10 cellular contexts compared by ENCODE assay signal in genomic region chr13:45361596-45362206, GRCh38. TPM values are rescaled to one million over a fixed set of nuclear protein-coding genes. Genes with fewer than 3 reads are reported as not detected.
DNase-seq lines count a peak whose midpoint lies in the region; ATAC-seq and TF ChIP-seq lines count a peak whose summit lies in the region.
"Had no signal": no experiment of that assay in that cellular context is flagged by ENCODE, and none has a peak within 500 bp of the region (broad histone marks: within the 10 kb centered on the region; RNA-seq: fewer than 3 reads in every experiment).

No MANE protein-coding gene starts in this region.

- no peak overlapping the region for H3K4me3 Mint-ChIP-seq in CD4-positive, alpha-beta memory T cell

- no peak overlapping the region for H3K27ac ChIP-seq in CD4-positive, alpha-beta memory T cell (ENCODE audit: low read depth, low read length)
- H3K27ac ChIP-seq in gastrocnemius medialis (no peak overlapping the region), tibial artery (no peak overlapping the region)

- CTCF ChIA-PET in CD4-positive, alpha-beta memory T cell (lab: Charles Lee; ENCODE audit: partially characterized antibody), result interaction anchor here (1.8 kb wide), 1 partner anchor 10 kb away, joined by 12 read pairs; no protein-coding TSS in a partner anchor

- POLR2A ChIA-PET in CD4-positive, alpha-beta memory T cell (lab: Charles Lee; ENCODE audit: partially characterized antibody), result interaction anchor here (11.2 kb wide), 1 partner anchor 26 kb away, joined by 219 read pairs; the partner anchor contains the start of gene TPT1

- TF ChIP-seq CTCF in gastrocnemius medialis (IDR thresholded peaks at IDR 0.05 in 4 of 5, conservative IDR thresholded peaks at IDR 0.05 in 1 of 5), result no peak
- TF ChIP-seq CTCF in tibial artery (IDR thresholded peaks at IDR 0.05), result no peak

- intact Hi-C loops in CD4-positive, alpha-beta memory T cell (cut with micrococcal nuclease), result no loop called here
- intact Hi-C loops in left colon (cut with DNase I, micrococcal nuclease), result no loop called here
- intact Hi-C loops in gastrocnemius medialis (cut with DNase I; ENCODE audit: low total_unique reads), result no loop called here
- intact Hi-C loops in tibial artery (cut with DNase I; ENCODE audit: low total_unique reads), result no loop called here

- DNase-seq in CD4-positive, alpha-beta memory T cell, result no peak
- DNase-seq in HS-5 (ENCODE audit: low read depth) (peak; percentile 23), amniotic epithelial cell (ENCODE audit: low read depth) (peak; percentile 24), left colon (no peak), gastrocnemius medialis (no peak), tibial artery (no peak), NCI-H128 (lab: John Stamatoyannopoulos, UW; ENCODE audit: unreplicated experiment) (no peak), dedifferentiated amniotic fluid mesenchymal stem cell (ENCODE audit: extremely low spot score) (no peak)
- DNase-seq: DMS 273 treated with DMSO at 0.1 percent for 48 hours; stimulated activated CD4-positive, alpha-beta T cell treated with anti-CD3 and anti-CD28 coated beads, Interleukin-1b, Interleukin-23, amount 100 ng/mL, for 48 hours had no signal

- no peaks in the 10 kb centered on the region for H3K27me3 Mint-ChIP-seq in CD4-positive, alpha-beta memory T cell

- no peaks in the 10 kb centered on the region for H3K27me3 ChIP-seq in CD4-positive, alpha-beta memory T cell (ENCODE audit: insufficient read depth, low read length)
- no peaks in the 10 kb centered on the region for H3K27me3 ChIP-seq in gastrocnemius medialis
- H3K27me3 ChIP-seq in tibial artery, result no peaks in the 10 kb centered on the region

- peaks cover 17 to 41% (median 28%) of the 10 kb centered on the region in 4 donors for H3K4me1 Mint-ChIP-seq in CD4-positive, alpha-beta memory T cell

- no peaks in the 10 kb centered on the region for H3K36me3 ChIP-seq in CD4-positive, alpha-beta memory T cell (ENCODE audit: insufficient read depth, low read length)
- H3K36me3 ChIP-seq in gastrocnemius medialis (peaks cover 0 to 11% of the 10 kb centered on the region in 2 donors), tibial artery (peaks cover 29 to 65% (median 51%) of the 10 kb centered on the region in 3 donors)

- in situ Hi-C loops in gastrocnemius medialis (cut with MboI; ENCODE audit: low sequenced_read_pairs in 4 of 4), result loop anchor here in 2 of 4 donors (10.0 kb wide), 2 partner anchors 103 to 133 kb away; partner anchors contain the start of gene COG3 (in 1 of the 2)

- ATAC-seq in left colon, result peak; percentile 12
- ATAC-seq in gastrocnemius medialis, result no peak

- no peak for TF ChIP-seq POLR2A in gastrocnemius medialis (IDR thresholded peaks at IDR 0.05)

- H3K4me3 ChIP-seq in CD4-positive, alpha-beta memory T cell (ENCODE audit: low read length in 2 of 2), result no peak overlapping the region
- H3K4me3 ChIP-seq in gastrocnemius medialis, result no peak overlapping the region
- no peak overlapping the region for H3K4me3 ChIP-seq in tibial artery

- H3K9me3 ChIP-seq in CD4-positive, alpha-beta memory T cell (ENCODE audit: control insufficient read depth in 1 of 2, low read length in 2 of 2), result no peaks in the 10 kb centered on the region
- H3K9me3 ChIP-seq in gastrocnemius medialis (no peaks in the 10 kb centered on the region), tibial artery (no peaks in the 10 kb centered on the region)

- peaks cover 0 to 8% (median 0%) of the 10 kb centered on the region in 8 donors for H3K9me3 Mint-ChIP-seq in CD4-positive, alpha-beta memory T cell

- H3K4me1 ChIP-seq in CD4-positive, alpha-beta memory T cell (ENCODE audit: insufficient read depth, low read length), result peaks cover 12% of the 10 kb centered on the region
- H3K4me1 ChIP-seq in gastrocnemius medialis, result no peaks in the 10 kb centered on the region
- no peaks in the 10 kb centered on the region for H3K4me1 ChIP-seq in tibial artery

- peaks cover 28 to 39% of the 10 kb centered on the region in 2 donors for H3K36me3 Mint-ChIP-seq in CD4-positive, alpha-beta memory T cell

- H3K27ac Mint-ChIP-seq in CD4-positive, alpha-beta memory T cell, result peak overlapping the region in 6 of 7 donors; percentile 17 to 81 (median 69)

RNA-seq across cellular contexts. Expression of gene TPT1, which starts 20.7 kb away (rescaled TPM):
- total RNA-seq in CD4-positive, alpha-beta memory T cell, result over 10,000 TPM; 10,578 to 11,080 TPM
- 1,000 to 10,000 TPM; 2,372 to 3,792 TPM for polyA plus RNA-seq in CD4-positive, alpha-beta memory T cell
- total RNA-seq in left colon (1,000 to 10,000 TPM; 3,363 to 4,788 TPM), gastrocnemius medialis (1,000 to 10,000 TPM; 4,595 to 7,577 (median 5,951) TPM)

RNA-seq across cellular contexts. Expression of gene SLC25A30, which starts 56.5 kb away (rescaled TPM):
- total RNA-seq in CD4-positive, alpha-beta memory T cell, result 10 to 100 TPM; 21.4 to 22.0 TPM
- polyA plus RNA-seq in CD4-positive, alpha-beta memory T cell, result 1 to 10 TPM; 1.8 to 2.0 TPM
- total RNA-seq in left colon, result 10 to 100 TPM; 11.8 to 13.5 TPM
- total RNA-seq in gastrocnemius medialis, result 10 to 100 TPM in 3 of 4 donors, 1 to 10 TPM in 1; 4.2 to 27.1 (median 14.6) TPM

Comparison
In these comparisons a context has a peak if more than half of its experiments do, and no peak if none do; other contexts are left out.
1. DNase-seq: peak in HS-5 (single experiment) and amniotic epithelial cell (single experiment); none in CD4-positive, alpha-beta memory T cell (0 of 5), left colon (0 of 2), gastrocnemius medialis (0 of 2), tibial artery (0 of 2), NCI-H128 (single experiment) and dedifferentiated amniotic fluid mesenchymal stem cell (single experiment).